Comparison of ENCODE assay signal across 1 cellular context in the genomic region with DNA sequence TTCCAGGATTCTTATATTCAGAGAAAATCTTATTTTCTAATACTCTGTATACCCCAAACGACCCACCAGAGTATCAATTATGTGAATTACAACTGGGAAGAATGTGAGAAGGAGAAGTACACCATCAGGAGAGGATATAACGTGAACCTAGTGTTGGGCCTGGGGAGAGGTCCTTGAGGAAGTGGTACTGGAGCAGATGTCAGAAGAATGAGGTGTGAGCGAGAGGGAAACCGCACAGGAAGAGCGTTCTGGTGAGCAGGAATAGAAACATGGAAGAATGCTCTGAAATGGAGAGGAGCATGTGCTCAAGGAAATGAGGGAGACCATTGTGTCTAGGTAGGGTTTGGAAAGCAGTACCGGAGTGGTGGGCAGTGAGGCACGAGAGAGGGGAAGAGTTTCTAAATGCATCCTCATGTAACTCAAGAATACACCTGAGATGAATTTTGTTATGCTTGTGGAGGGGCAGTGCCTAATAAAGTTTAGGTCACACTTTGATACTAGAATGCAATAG.
TF ChIP-seq lines count a peak whose summit lies in the region.

No MANE protein-coding gene starts in this region.

TF ChIP-seq in WTC11, 78 proteins besides CTCF, POLR2A, EP300 and RAD21:
- TF ChIP-seq PRDM15 (CRISPR knock-in tag; IDR thresholded peaks at IDR 0.05): peak; percentile 40; the same call in 1 of the 2 replicates
- no peak for TF ChIP-seq RORB (CRISPR knock-in tag; IDR thresholded peaks at IDR 0.05)
TF ChIP-seq in WTC11: peak in this region for 1.
